Comparison of ENCODE assay signal across 42 cellular contexts in the genomic region with DNA sequence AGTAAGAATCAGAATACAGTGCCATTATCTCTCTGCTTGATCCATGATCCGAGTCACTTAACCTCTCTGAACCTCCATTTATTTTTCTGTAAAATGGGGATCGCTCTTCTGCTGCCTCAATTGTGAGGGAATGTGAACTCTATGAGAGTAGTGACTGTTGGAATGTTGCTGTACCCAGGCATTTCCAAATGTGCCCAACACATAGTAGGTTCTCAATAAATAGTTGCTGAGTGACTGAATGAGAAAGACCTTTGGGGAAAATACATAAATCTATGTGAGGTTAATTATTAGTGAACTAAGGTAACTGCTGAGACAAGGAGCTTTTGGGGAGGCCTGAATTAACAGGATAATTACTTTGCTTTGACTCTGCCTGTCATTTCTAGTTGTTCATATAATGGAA. TPM values are rescaled to one million over a fixed set of nuclear protein-coding genes. Genes with fewer than 3 reads are reported as not detected.
"Had no signal": no experiment of that assay in that cellular context is flagged by ENCODE, and none has a peak within 500 bp of the region (broad histone marks: within the 10 kb centered on the region; RNA-seq: fewer than 3 reads in every experiment).

No MANE protein-coding gene starts in this region.

- H3K27me3 Mint-ChIP-seq: activated naive CD4-positive, alpha-beta T cell treated with anti-CD3 and anti-CD28 coated beads, Interleukin-2, amount 10 ng/mL, durations not matched to agents 7 days and 5 days; activated naive CD8-positive, alpha-beta T cell treated with anti-CD3 and anti-CD28 coated beads for 36 hours had no signal

- H3K27ac ChIP-seq: adrenal gland, ascending aorta, body of pancreas, brain microvascular endothelial cell, breast epithelium, cardiac muscle cell had no signal

- H3K4me1 ChIP-seq: adrenal gland, ascending aorta, breast epithelium had no signal

- FAIRE-seq: astrocyte, bronchial epithelial cell had no signal

- H3K27ac Mint-ChIP-seq: activated naive CD4-positive, alpha-beta T cell treated with anti-CD3 and anti-CD28 coated beads for 36 hours; activated naive CD4-positive, alpha-beta T cell treated with anti-CD3 and anti-CD28 coated beads, Interleukin-2, amount 10 ng/mL, durations not matched to agents 7 days and 5 days; activated naive CD4-positive, alpha-beta T cell treated with anti-CD3 and anti-CD28 coated beads, Interleukin-2, amount 50 U/mL, for 24 hours; activated naive CD4-positive, alpha-beta T cell treated with anti-CD3 and anti-CD28 coated beads, Interleukin-2, amount 50 U/mL, for 72 hours; activated naive CD8-positive, alpha-beta T cell; activated naive CD8-positive, alpha-beta T cell treated with anti-CD3 and anti-CD28 coated beads for 36 hours; activated naive CD8-positive, alpha-beta T cell treated with anti-CD3 and anti-CD28 coated beads, Interleukin-2, amount 10 ng/mL, durations not matched to agents 7 days and 5 days; activated naive CD8-positive, alpha-beta T cell treated with anti-CD3 and anti-CD28 coated beads, Interleukin-2, amount 50 U/mL, for 24 hours; activated T-cell treated with anti-CD3 and anti-CD28 coated beads, Interleukin-2, amount 50 U/mL, for 24 hours; activated T-cell treated with anti-CD3 and anti-CD28 coated beads, Interleukin-2, amount 50 U/mL, for 72 hours; activated T-helper 1 cell treated with anti-CD3 and anti-CD28 coated beads, Interleukin-12 subunit alpha, Interleukin-12 subunit beta, Interleukin-2, Interleukin-4 antibody, amounts not matched to agents 30 ng/mL and 10 ng/mL and 1 ng/mL, durations not matched to agents 14 hours and 24 hours and 36 hours; activated T-helper 17 cell treated with anti-CD3 and anti-CD28 coated beads, Interleukin-2, amount 50 U/mL, for 72 hours; activated T-helper 2 cell treated with anti-CD3 and anti-CD28 coated beads, Interferon-gamma antibody, Interleukin-2, Interleukin-4, amounts not matched to agents 10 μg/mL and 5 μg/mL and 100 μg/mL, durations not matched to agents 14 hours and 24 hours and 36 hours had no signal

- H3K9me3 Mint-ChIP-seq: activated naive CD4-positive, alpha-beta T cell treated with anti-CD3 and anti-CD28 coated beads for 36 hours; activated naive CD4-positive, alpha-beta T cell treated with anti-CD3 and anti-CD28 coated beads, Interleukin-2, amount 10 ng/mL, durations not matched to agents 7 days and 5 days; activated naive CD4-positive, alpha-beta T cell treated with anti-CD3 and anti-CD28 coated beads, Interleukin-2, amount 50 U/mL, for 24 hours; activated naive CD4-positive, alpha-beta T cell treated with anti-CD3 and anti-CD28 coated beads, Interleukin-2, amount 50 U/mL, for 72 hours; activated naive CD8-positive, alpha-beta T cell treated with anti-CD3 and anti-CD28 coated beads for 36 hours; activated naive CD8-positive, alpha-beta T cell treated with anti-CD3 and anti-CD28 coated beads, Interleukin-2, amount 10 ng/mL, durations not matched to agents 7 days and 5 days; activated naive CD8-positive, alpha-beta T cell treated with anti-CD3 and anti-CD28 coated beads, Interleukin-2, amount 50 U/mL, for 24 hours; activated T-cell treated with anti-CD3 and anti-CD28 coated beads, Interleukin-2, amount 50 U/mL, for 24 hours; activated T-cell treated with anti-CD3 and anti-CD28 coated beads, Interleukin-2, amount 50 U/mL, for 4 hours; activated T-cell treated with anti-CD3 and anti-CD28 coated beads, Interleukin-2, amount 50 U/mL, for 72 hours; activated T-helper 1 cell treated with anti-CD3 and anti-CD28 coated beads, Interleukin-12 subunit alpha, Interleukin-12 subunit beta, Interleukin-2, Interleukin-4 antibody, amounts not matched to agents 30 ng/mL and 10 ng/mL and 1 ng/mL, durations not matched to agents 14 hours and 24 hours and 36 hours; activated T-helper 17 cell treated with anti-CD3 and anti-CD28 coated beads, Interleukin-2, amount 50 U/mL, for 72 hours; activated T-helper 2 cell treated with anti-CD3 and anti-CD28 coated beads, Interferon-gamma antibody, Interleukin-2, Interleukin-4, amounts not matched to agents 10 μg/mL and 5 μg/mL and 100 μg/mL, durations not matched to agents 14 hours and 24 hours and 36 hours; central memory CD8-positive, alpha-beta T cell had no signal

- H3K27me3 ChIP-seq: adrenal gland, ascending aorta, body of pancreas, brain microvascular endothelial cell, breast epithelium, cardiac muscle cell had no signal

- H3K4me3 Mint-ChIP-seq: activated naive CD4-positive, alpha-beta T cell treated with anti-CD3 and anti-CD28 coated beads for 36 hours; activated naive CD4-positive, alpha-beta T cell treated with anti-CD3 and anti-CD28 coated beads, Interleukin-2, amount 10 ng/mL, durations not matched to agents 7 days and 5 days; activated naive CD4-positive, alpha-beta T cell treated with anti-CD3 and anti-CD28 coated beads, Interleukin-2, amount 50 U/mL, for 24 hours; activated naive CD8-positive, alpha-beta T cell; activated naive CD8-positive, alpha-beta T cell treated with anti-CD3 and anti-CD28 coated beads for 36 hours; activated naive CD8-positive, alpha-beta T cell treated with anti-CD3 and anti-CD28 coated beads, Interleukin-2, amount 10 ng/mL, durations not matched to agents 7 days and 5 days; activated naive CD8-positive, alpha-beta T cell treated with anti-CD3 and anti-CD28 coated beads, Interleukin-2, amount 50 U/mL, for 24 hours; activated T-cell treated with anti-CD3 and anti-CD28 coated beads, Interleukin-2, amount 50 U/mL, for 24 hours; activated T-cell treated with anti-CD3 and anti-CD28 coated beads, Interleukin-2, amount 50 U/mL, for 4 hours; activated T-cell treated with anti-CD3 and anti-CD28 coated beads, Interleukin-2, amount 50 U/mL, for 72 hours; activated T-helper 1 cell treated with anti-CD3 and anti-CD28 coated beads, Interleukin-12 subunit alpha, Interleukin-12 subunit beta, Interleukin-2, Interleukin-4 antibody, amounts not matched to agents 30 ng/mL and 10 ng/mL and 1 ng/mL, durations not matched to agents 14 hours and 24 hours and 36 hours; activated T-helper 17 cell treated with anti-CD3 and anti-CD28 coated beads, Interleukin-2, amount 50 U/mL, for 72 hours; central memory CD8-positive, alpha-beta T cell had no signal

- H3K36me3 ChIP-seq: adrenal gland, ascending aorta, brain microvascular endothelial cell, breast epithelium, cardiac muscle cell had no signal

- H3K4me1 Mint-ChIP-seq: activated naive CD4-positive, alpha-beta T cell treated with anti-CD3 and anti-CD28 coated beads, Interleukin-2, amount 10 ng/mL, durations not matched to agents 7 days and 5 days; activated naive CD4-positive, alpha-beta T cell treated with anti-CD3 and anti-CD28 coated beads, Interleukin-2, amount 50 U/mL, for 24 hours; activated naive CD8-positive, alpha-beta T cell treated with anti-CD3 and anti-CD28 coated beads for 36 hours; activated naive CD8-positive, alpha-beta T cell treated with anti-CD3 and anti-CD28 coated beads, Interleukin-2, amount 10 ng/mL, durations not matched to agents 7 days and 5 days; activated naive CD8-positive, alpha-beta T cell treated with anti-CD3 and anti-CD28 coated beads, Interleukin-2, amount 50 U/mL, for 24 hours; activated T-helper 17 cell treated with anti-CD3 and anti-CD28 coated beads, Interleukin-2, amount 50 U/mL, for 72 hours; central memory CD8-positive, alpha-beta T cell had no signal

- H3K4me3 ChIP-seq: adrenal gland, ascending aorta, body of pancreas, breast epithelium, cardiac muscle cell had no signal

- ATAC-seq: activated naive CD4-positive, alpha-beta T cell treated with anti-CD3 and anti-CD28 coated beads, Interleukin-2, amount 50 U/mL, for 72 hours; activated naive CD8-positive, alpha-beta T cell treated with anti-CD3 and anti-CD28 coated beads, Interleukin-2, amount 50 U/mL, for 24 hours; activated T-cell treated with anti-CD3 and anti-CD28 coated beads, Interleukin-2, amount 50 U/mL, for 4 hours; activated T-cell treated with anti-CD3 and anti-CD28 coated beads, Interleukin-2, amount 50 U/mL, for 72 hours; activated T-helper 17 cell treated with anti-CD3 and anti-CD28 coated beads, Interleukin-2, amount 50 U/mL, for 72 hours; body of pancreas had no signal

- H3K36me3 Mint-ChIP-seq: activated naive CD4-positive, alpha-beta T cell treated with anti-CD3 and anti-CD28 coated beads, Interleukin-2, amount 10 ng/mL, durations not matched to agents 7 days and 5 days; activated naive CD4-positive, alpha-beta T cell treated with anti-CD3 and anti-CD28 coated beads, Interleukin-2, amount 50 U/mL, for 24 hours; activated naive CD4-positive, alpha-beta T cell treated with anti-CD3 and anti-CD28 coated beads, Interleukin-2, amount 50 U/mL, for 72 hours; activated naive CD8-positive, alpha-beta T cell; activated naive CD8-positive, alpha-beta T cell treated with anti-CD3 and anti-CD28 coated beads for 36 hours; activated naive CD8-positive, alpha-beta T cell treated with anti-CD3 and anti-CD28 coated beads, Interleukin-2, amount 10 ng/mL, durations not matched to agents 7 days and 5 days; brain had no signal

- H3K9me3 ChIP-seq: adrenal gland, ascending aorta, body of pancreas, breast epithelium had no signal

- DNase-seq: activated effector memory CD4-positive, alpha-beta T cell treated with anti-CD3 and anti-CD28 coated beads, Interleukin-2, amount 50 U/mL, for 16 hours; activated effector memory CD4-positive, alpha-beta T cell treated with Interleukin-2 at 50 U/mL for 16 hours; activated gamma-delta T cell; activated gamma-delta T cell treated with Interleukin-2 at 50 U/mL for 16 hours; activated naive CD4-positive, alpha-beta T cell; activated naive CD4-positive, alpha-beta T cell treated with anti-CD3 and anti-CD28 coated beads for 36 hours; activated naive CD4-positive, alpha-beta T cell treated with anti-CD3 and anti-CD28 coated beads, Interleukin-2, amount 10 ng/mL, durations not matched to agents 7 days and 5 days; activated naive CD4-positive, alpha-beta T cell treated with anti-CD3 and anti-CD28 coated beads, Interleukin-2, amount 50 U/mL, for 16 hours; activated naive CD4-positive, alpha-beta T cell treated with Interleukin-2 at 50 U/mL for 16 hours; activated naive CD8-positive, alpha-beta T cell treated with anti-CD3 and anti-CD28 coated beads for 36 hours; activated naive CD8-positive, alpha-beta T cell treated with anti-CD3 and anti-CD28 coated beads, Interleukin-2, amount 10 ng/mL, durations not matched to agents 7 days and 5 days; activated naive CD8-positive, alpha-beta T cell treated with anti-CD3 and anti-CD28 coated beads, Interleukin-2, amount 50 U/mL, for 24 hours; activated T-cell treated with anti-CD3 and anti-CD28 coated beads, Interleukin-2, amount 50 U/mL, for 1 hour; activated T-cell treated with anti-CD3 and anti-CD28 coated beads, Interleukin-2, amount 50 U/mL, for 24 hours; activated T-cell treated with anti-CD3 and anti-CD28 coated beads, Interleukin-2, amount 50 U/mL, for 4 hours; activated T-cell treated with anti-CD3 and anti-CD28 coated beads, Interleukin-2, amount 50 U/mL, for 48 hours; activated T-cell treated with anti-CD3 and anti-CD28 coated beads, Interleukin-2, amount 50 U/mL, for 72 hours; adrenal gland; amniotic stem cell; amygdala; anterior cingulate cortex; aorta; body of pancreas; brain microvascular endothelial cell; caudate nucleus; central memory CD4-positive, alpha-beta T cell; cerebellar nuclear complex had no signal

RNA-seq across cellular contexts. Expression of gene NR1H4, which starts 33.9 kb away (rescaled TPM):
- total RNA-seq: activated naive CD4-positive, alpha-beta T cell treated with anti-CD3 and anti-CD28 coated beads for 36 hours; activated naive CD4-positive, alpha-beta T cell treated with anti-CD3 and anti-CD28 coated beads, Interleukin-2, amount 50 U/mL, for 72 hours; activated naive CD8-positive, alpha-beta T cell treated with anti-CD3 and anti-CD28 coated beads for 36 hours; activated naive CD8-positive, alpha-beta T cell treated with anti-CD3 and anti-CD28 coated beads, Interleukin-2, amount 10 ng/mL, durations not matched to agents 7 days and 5 days; activated T-cell treated with anti-CD3 and anti-CD28 coated beads, Interleukin-2, amount 50 U/mL, for 72 hours; activated T-helper 1 cell treated with anti-CD3 and anti-CD28 coated beads, Interleukin-12 subunit alpha, Interleukin-12 subunit beta, Interleukin-2, Interleukin-4 antibody, amounts not matched to agents 30 ng/mL and 10 ng/mL and 1 ng/mL, durations not matched to agents 14 hours and 24 hours and 36 hours; activated T-helper 17 cell treated with anti-CD3 and anti-CD28 coated beads, Interleukin-2, amount 50 U/mL, for 72 hours; activated T-helper 2 cell treated with anti-CD3 and anti-CD28 coated beads, Interferon-gamma antibody, Interleukin-2, Interleukin-4, amounts not matched to agents 10 μg/mL and 5 μg/mL and 100 μg/mL, durations not matched to agents 14 hours and 24 hours and 36 hours; aorta; astrocyte; bronchial epithelial cell; cardiac muscle cell; cardiac septum; chondrocyte had no signal
- polyA plus RNA-seq: cardiac muscle cell had no signal
